1 cellular context compared by ENCODE assay signal in genomic region chrX:118974908-118975671, GRCh38.
TF ChIP-seq lines count a peak whose summit lies in the region.

No MANE protein-coding gene starts in this region.

TF ChIP-seq in HepG2, 621 proteins besides CTCF, POLR2A, EP300 and RAD21 (continued from another document and continues in another):
- no peak for TF ChIP-seq ZNF318 (CRISPR knock-in tag; IDR thresholded peaks at IDR 0.05)
- no peak for TF ChIP-seq ZNF619 (CRISPR knock-in tag; IDR thresholded peaks at IDR 0.05)
- no peak for TF ChIP-seq GATA4 (IDR thresholded peaks at IDR 0.05; ENCODE audit: borderline replicate concordance, low read depth)
- no peak for TF ChIP-seq ZNF512 (CRISPR knock-in tag; IDR thresholded peaks at IDR 0.05)
- TF ChIP-seq ZNF556 (CRISPR knock-in tag; IDR thresholded peaks at IDR 0.05; ENCODE audit: borderline replicate concordance): no peak
- TF ChIP-seq ZNF780A (CRISPR knock-in tag; IDR thresholded peaks at IDR 0.05): no peak
- TF ChIP-seq FOXA3 (CRISPR knock-in tag; IDR thresholded peaks at IDR 0.05): 0 out of 2 replicates have a peak, but pooled peaks have one; percentile 13
- TF ChIP-seq ZNF512B (CRISPR knock-in tag; IDR thresholded peaks at IDR 0.05; ENCODE audit: borderline replicate concordance): no peak
- TF ChIP-seq MLXIP (CRISPR knock-in tag; IDR thresholded peaks at IDR 0.05; ENCODE audit: borderline replicate concordance): no peak
- no peak for TF ChIP-seq FOXM1 (CRISPR knock-in tag; IDR thresholded peaks at IDR 0.05)
- TF ChIP-seq IKZF5 (CRISPR knock-in tag; IDR thresholded peaks at IDR 0.05): no peak
- 0 out of 2 replicates have a peak, but pooled peaks have one; percentile 7 for TF ChIP-seq HNF4A (CRISPR knock-in tag; IDR thresholded peaks at IDR 0.05)
- TF ChIP-seq ZBTB40 (IDR thresholded peaks at IDR 0.05): no peak
- TF ChIP-seq ZBTB40 (CRISPR knock-in tag; IDR thresholded peaks at IDR 0.05): no peak; the same call in 1 of the 2 replicates
- TF ChIP-seq ZNF670 (CRISPR knock-in tag; IDR thresholded peaks at IDR 0.05; ENCODE audit: borderline replicate concordance): no peak
- TF ChIP-seq HDAC2 (CRISPR knock-in tag; IDR thresholded peaks at IDR 0.05): no peak
- TF ChIP-seq ZC3H4 (CRISPR knock-in tag; IDR thresholded peaks at IDR 0.05; ENCODE audit: borderline replicate concordance): no peak
- no peak; the same call in 1 of the 2 replicates for TF ChIP-seq ZSCAN21 (CRISPR knock-in tag; IDR thresholded peaks at IDR 0.05; ENCODE audit: borderline replicate concordance)
- no peak for TF ChIP-seq ELF3 (CRISPR knock-in tag; IDR thresholded peaks at IDR 0.05)
- no peak for TF ChIP-seq ZNF577 (CRISPR knock-in tag; IDR thresholded peaks at IDR 0.05; ENCODE audit: borderline replicate concordance, low read depth)
- no peak for TF ChIP-seq RARG (CRISPR knock-in tag; IDR thresholded peaks at IDR 0.05; ENCODE audit: low read depth)
- TF ChIP-seq ZNF460 (CRISPR knock-in tag; IDR thresholded peaks at IDR 0.05; ENCODE audit: borderline replicate concordance): no peak
